In genomic region chr15:62075595-62076279, GRCh38 we compare ENCODE assay signal across 11 cellular contexts. TPM values are rescaled to one million over a fixed set of nuclear protein-coding genes. Genes with fewer than 3 reads are reported as not detected.
DNase-seq lines count a peak whose midpoint lies in the region; ATAC-seq and TF ChIP-seq lines count a peak whose summit lies in the region.
"Had no signal": no experiment of that assay in that cellular context is flagged by ENCODE, and none has a peak within 500 bp of the region (broad histone marks: within the 10 kb centered on the region; RNA-seq: fewer than 3 reads in every experiment).

No MANE protein-coding gene starts in this region.

- H3K36me3 ChIP-seq in ACC112 (ENCODE audit: insufficient read depth, low read length): no peaks in the 10 kb centered on the region
- H3K36me3 ChIP-seq in SJCRH30: no peaks in the 10 kb centered on the region
- H3K36me3 ChIP-seq in right lobe of liver: no peaks in the 10 kb centered on the region

- peak overlapping the region; percentile 30 for H2AFZ ChIP-seq in ACC112 (ENCODE audit: low read length, unreplicated experiment)

- H3K79me2 ChIP-seq in ACC112 (ENCODE audit: control insufficient read depth, insufficient read depth, low read length, unreplicated experiment): no peaks in the 10 kb centered on the region

- H3K4me3 ChIP-seq in ACC112 (ENCODE audit: low read depth, low read length) (no peak overlapping the region), SJCRH30 (peak overlapping the region; percentile 47), right lobe of liver (no peak overlapping the region)

- no peak for TF ChIP-seq POLR2A in right lobe of liver (IDR thresholded peaks at IDR 0.05)

- ATAC-seq in right lobe of liver: no peak
- ATAC-seq in HG02759 (IDR thresholded peaks at IDR 0.05; ENCODE audit: unreplicated experiment): no peak
- no peak for ATAC-seq in HG03280 (IDR thresholded peaks at IDR 0.05; ENCODE audit: unreplicated experiment)

- WGBS in right lobe of liver (ENCODE audit: insufficient coverage, low coverage, low lambda C conversion rate, missing lambda C conversion rate): 85% methylated on average over 8 of the region's 9 CpGs

- H3K27me3 ChIP-seq in ACC112 (ENCODE audit: insufficient read depth, low read length): no peaks in the 10 kb centered on the region
- no peaks in the 10 kb centered on the region for H3K27me3 ChIP-seq in SJCRH30
- H3K27me3 ChIP-seq in right lobe of liver: no peaks in the 10 kb centered on the region

- intact Hi-C loops in right lobe of liver (cut with DNase I): no loop called here

- TF ChIP-seq CTCF in right lobe of liver (IDR thresholded peaks at IDR 0.05): no peak

- peak overlapping the region; percentile 12; the same call in 1 of the 2 replicates for H3K27ac ChIP-seq in ACC112 (ENCODE audit: low read depth, low read length)
- H3K27ac ChIP-seq in SJCRH30: no peak overlapping the region; the same call in 1 of the 2 replicates
- no peak overlapping the region for H3K27ac ChIP-seq in right lobe of liver

- DNase-seq in LHCN-M2 (ENCODE audit: low read depth) (peak; percentile 88), SJCRH30 (peak; percentile 55 to 84), left kidney (ENCODE audit: low read depth, low spot score) (peak; percentile 79), right lobe of liver (no peak), Kasumi-1 (lab: John Stamatoyannopoulos, UW) (no peak)
- DNase-seq: small intestine; stimulated activated naive CD4-positive, alpha-beta T cell treated with Interleukin-2 at 50 U/mL for 16 hours had no signal

- H3K4me1 ChIP-seq in ACC112 (ENCODE audit: control insufficient read depth, insufficient read depth, low read length, unreplicated experiment): peaks cover 4% of the 10 kb centered on the region
- H3K4me1 ChIP-seq in SJCRH30: peaks cover 20% of the 10 kb centered on the region
- no peaks in the 10 kb centered on the region for H3K4me1 ChIP-seq in right lobe of liver

- H3K9me3 ChIP-seq in SJCRH30 (replicated peaks): no peaks in the 10 kb centered on the region; the same call in 1 of the 2 replicates
- no peaks in the 10 kb centered on the region for H3K9me3 ChIP-seq in right lobe of liver

RNA-seq across cellular contexts. Expression of gene C2CD4A, which starts 9.0 kb away (rescaled TPM):
- total RNA-seq in LHCN-M2 (2014; rRNA removed): not detected in 2 replicates
- polyA plus RNA-seq in LHCN-M2 (2012): not detected
- 0.04 and 0.10 TPM in 2 replicates for total RNA-seq in SJCRH30 (2014; rRNA removed; shearing (Covaris generic))
- 1 to 10 TPM in 3 of 6 experiments, under 1 TPM in 1, not detected in 2; 0.53 to 6.3 (median 3.7) TPM for total RNA-seq in right lobe of liver
- polyA plus RNA-seq: CD14-positive monocyte had no signal

RNA-seq across cellular contexts. Expression of gene VPS13C, which starts 15.5 kb away (rescaled TPM):
- total RNA-seq in LHCN-M2 (2014; rRNA removed) (26.5 and 35.4 TPM in 2 replicates), right lobe of liver (10 to 100 TPM; 17.5 to 34.6 (median 27.3) TPM)
- 5.1 TPM for polyA plus RNA-seq in LHCN-M2 (2012)
- 32.3 and 35.5 TPM in 2 replicates for total RNA-seq in SJCRH30 (2014; rRNA removed; shearing (Covaris generic))

Comparison
In these comparisons a context has a peak if more than half of its experiments do, and no peak if none do; other contexts are left out.
1. DNase-seq: peak in LHCN-M2 (single experiment), SJCRH30 (2 of 2) and left kidney (single experiment); none in right lobe of liver (0 of 3) and Kasumi-1 (0 of 2).